In genomic region chr11:34505874-34506273, GRCh38 we compare ENCODE assay signal across 1 cellular context.
TF ChIP-seq lines count a peak whose summit lies in the region.

No MANE protein-coding gene starts in this region.

TF ChIP-seq in HepG2, 621 proteins besides CTCF, POLR2A, EP300 and RAD21 (continued from another document):
- TF ChIP-seq, protein P1, sequence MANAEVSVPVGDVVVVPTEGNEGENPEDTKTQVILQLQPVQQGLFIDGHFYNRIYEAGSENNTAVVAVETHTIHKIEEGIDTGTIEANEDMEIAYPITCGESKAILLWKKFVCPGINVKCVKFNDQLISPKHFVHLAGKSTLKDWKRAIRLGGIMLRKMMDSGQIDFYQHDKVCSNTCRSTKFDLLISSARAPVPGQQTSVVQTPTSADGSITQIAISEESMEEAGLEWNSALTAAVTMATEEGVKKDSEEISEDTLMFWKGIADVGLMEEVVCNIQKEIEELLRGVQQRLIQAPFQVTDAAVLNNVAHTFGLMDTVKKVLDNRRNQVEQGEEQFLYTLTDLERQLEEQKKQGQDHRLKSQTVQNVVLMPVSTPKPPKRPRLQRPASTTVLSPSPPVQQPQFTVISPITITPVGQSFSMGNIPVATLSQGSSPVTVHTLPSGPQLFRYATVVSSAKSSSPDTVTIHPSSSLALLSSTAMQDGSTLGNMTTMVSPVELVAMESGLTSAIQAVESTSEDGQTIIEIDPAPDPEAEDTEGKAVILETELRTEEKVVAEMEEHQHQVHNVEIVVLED (CRISPR knock-in tag; IDR thresholded peaks at IDR 0.05; ENCODE audit: borderline replicate concordance), result no peak
- TF ChIP-seq MTA1 (CRISPR knock-in tag; IDR thresholded peaks at IDR 0.05; ENCODE audit: borderline replicate concordance) (no peak), PAWR (CRISPR knock-in tag; IDR thresholded peaks at IDR 0.05; ENCODE audit: borderline replicate concordance) (no peak), NFYB (CRISPR knock-in tag; IDR thresholded peaks at IDR 0.05) (no peak), ZMYM4 (CRISPR knock-in tag; IDR thresholded peaks at IDR 0.05) (no peak), ZFP37 (CRISPR knock-in tag; IDR thresholded peaks at IDR 0.05; ENCODE audit: borderline replicate concordance) (no peak), HNRNPH1 (optimal IDR thresholded peaks at IDR 0.05; ENCODE audit: low read depth, low read length) (no peak), ZKSCAN8 (CRISPR knock-in tag; IDR thresholded peaks at IDR 0.05; ENCODE audit: borderline replicate concordance) (no peak), ZNF792 (CRISPR knock-in tag; IDR thresholded peaks at IDR 0.05) (no peak), GATAD2A (CRISPR knock-in tag; IDR thresholded peaks at IDR 0.05) (peak; percentile 79)
- TF ChIP-seq, protein P2, sequence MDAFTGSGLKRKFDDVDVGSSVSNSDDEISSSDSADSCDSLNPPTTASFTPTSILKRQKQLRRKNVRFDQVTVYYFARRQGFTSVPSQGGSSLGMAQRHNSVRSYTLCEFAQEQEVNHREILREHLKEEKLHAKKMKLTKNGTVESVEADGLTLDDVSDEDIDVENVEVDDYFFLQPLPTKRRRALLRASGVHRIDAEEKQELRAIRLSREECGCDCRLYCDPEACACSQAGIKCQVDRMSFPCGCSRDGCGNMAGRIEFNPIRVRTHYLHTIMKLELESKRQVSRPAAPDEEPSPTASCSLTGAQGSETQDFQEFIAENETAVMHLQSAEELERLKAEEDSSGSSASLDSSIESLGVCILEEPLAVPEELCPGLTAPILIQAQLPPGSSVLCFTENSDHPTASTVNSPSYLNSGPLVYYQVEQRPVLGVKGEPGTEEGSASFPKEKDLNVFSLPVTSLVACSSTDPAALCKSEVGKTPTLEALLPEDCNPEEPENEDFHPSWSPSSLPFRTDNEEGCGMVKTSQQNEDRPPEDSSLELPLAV (CRISPR knock-in tag; conservative IDR thresholded peaks at IDR 0.05; ENCODE audit: low read depth), result no peak
